ENCODE assay signal across 8 cellular contexts in genomic region chr1:17440074-17440826, GRCh38. TPM values are rescaled to one million over a fixed set of nuclear protein-coding genes. Genes with fewer than 3 reads are reported as not detected.
A peak's percentile ranks its signal among the peaks of the same experiment; 100 is the strongest.
DNase-seq lines count a peak whose midpoint lies in the region; ATAC-seq and TF ChIP-seq lines count a peak whose summit lies in the region.

No MANE protein-coding gene starts in this region.

- TF ChIP-seq CTCF in cardiac muscle cell (IDR thresholded peaks at IDR 0.05; ENCODE audit: low read depth, low read length), result no peak
- TF ChIP-seq CTCF in right lobe of liver (IDR thresholded peaks at IDR 0.05), result no peak
- TF ChIP-seq CTCF in type B pancreatic cell (conservative IDR thresholded peaks at IDR 0.05), result no peak

- ATAC-seq in left ventricle myocardium superior (no peak), right lobe of liver (no peak)

- intact Hi-C loops in left ventricle myocardium superior (cut with micrococcal nuclease) (no loop called here), right lobe of liver (cut with DNase I) (no loop called here)

- peaks cover under 1% of the 10 kb centered on the region for H3K36me3 Mint-ChIP-seq in type B pancreatic cell

- H3K4me1 ChIP-seq in cardiac muscle cell (ENCODE audit: low read depth) (peaks cover 12% of the 10 kb centered on the region), right lobe of liver (peaks cover 0 to 13% (median 4%) of the 10 kb centered on the region in 4 donors)

- H3K4me3 ChIP-seq in cardiac muscle cell (peak overlapping the region; percentile 96), right lobe of liver (peak overlapping the region; percentile 22 to 38 (median 33))

- H3K27me3 ChIP-seq in cardiac muscle cell (peaks cover 20% of the 10 kb centered on the region), right lobe of liver (no peaks in the 10 kb centered on the region)

- peaks cover 39% of the 10 kb centered on the region for H3K4me1 Mint-ChIP-seq in type B pancreatic cell (ENCODE audit: unreplicated experiment)

- H3K9me3 ChIP-seq in cardiac muscle cell (ENCODE audit: low read depth), result no peaks in the 10 kb centered on the region
- H3K9me3 ChIP-seq in right lobe of liver, result no peaks in the 10 kb centered on the region

- DNase-seq in cardiac muscle cell (ENCODE audit: low read depth in 1 of 2, low spot score in 1 of 2) (no peak), left ventricle myocardium superior (no peak), astrocyte of the hippocampus (ENCODE audit: low read depth, low spot score) (peak; percentile 26), right lobe of liver (no peak), type B pancreatic cell (ENCODE audit: extremely low spot score, unreplicated experiment) (no peak), RPMI8226 (no peak), NCI-H2107 (lab: John Stamatoyannopoulos, UW) (no peak)
- no peak for DNase-seq in effector CD4-positive, alpha-beta T cell

- H3K27me3 Mint-ChIP-seq in type B pancreatic cell, result peaks cover 20% of the 10 kb centered on the region

- no peaks in the 10 kb centered on the region for H3K9me3 Mint-ChIP-seq in type B pancreatic cell

- WGBS in right lobe of liver (ENCODE audit: insufficient coverage, low coverage, low lambda C conversion rate, missing lambda C conversion rate), result 47% methylated on average over 13 of the region's 18 CpGs

- no peak for TF ChIP-seq POLR2A in right lobe of liver (IDR thresholded peaks at IDR 0.05)

- no peaks in the 10 kb centered on the region for H3K36me3 ChIP-seq in cardiac muscle cell
- no peaks in the 10 kb centered on the region for H3K36me3 ChIP-seq in right lobe of liver

- peak overlapping the region; percentile 88 for H3K4me3 Mint-ChIP-seq in type B pancreatic cell

- peak overlapping the region; percentile 95 for H3K27ac Mint-ChIP-seq in type B pancreatic cell

- H3K27ac ChIP-seq in cardiac muscle cell (no peak overlapping the region), right lobe of liver (no peak overlapping the region)

RNA-seq across cellular contexts. Expression of gene RCC2, which starts 0.8 kb away (rescaled TPM):
- total RNA-seq in cardiac muscle cell (54.8 and 61.5 TPM in 2 replicates), left ventricle myocardium superior (11.6 TPM), right lobe of liver (10 to 100 TPM in 4 of 6 experiments, 1 to 10 TPM in 2; 7.7 to 15.6 (median 11.6) TPM), type B pancreatic cell (ENCODE audit: low replicate concordance) (171 and 183 TPM in 2 replicates)
- 34.0 and 39.2 TPM in 2 replicates for polyA plus RNA-seq in cardiac muscle cell
